ENCODE assay signal across 10 cellular contexts in the genomic region with DNA sequence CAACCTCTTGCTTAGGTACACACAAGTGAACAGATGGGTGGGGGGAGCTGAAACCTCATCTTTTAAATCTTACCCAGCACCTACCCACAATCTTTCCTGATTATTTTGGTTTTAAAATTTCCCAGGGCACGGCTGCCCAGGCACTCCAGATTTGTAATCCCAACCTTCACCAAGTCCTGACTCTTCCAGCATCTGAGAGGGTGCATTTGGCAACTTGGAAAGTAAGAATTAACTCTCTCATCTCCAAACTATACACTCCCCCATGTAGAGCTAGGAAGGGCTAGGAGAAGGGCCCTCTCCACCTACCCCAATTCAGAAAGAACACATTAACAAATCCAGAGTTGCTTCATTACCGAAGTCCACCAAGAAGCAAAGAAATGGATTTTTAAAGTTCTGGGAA. TPM values are rescaled to one million over a fixed set of nuclear protein-coding genes. Genes with fewer than 3 reads are reported as not detected.
DNase-seq lines count a peak whose midpoint lies in the region; ATAC-seq, FAIRE-seq and TF ChIP-seq lines count a peak whose summit lies in the region.
"Had no signal": no experiment of that assay in that cellular context is flagged by ENCODE, and none has a peak within 500 bp of the region (broad histone marks: within the 10 kb centered on the region; RNA-seq: fewer than 3 reads in every experiment).

No MANE protein-coding gene starts in this region.

- no peak for TF ChIP-seq RAD21 in A549 (conservative IDR thresholded peaks at IDR 0.05 in 1 of 2, IDR thresholded peaks at IDR 0.05 in 1 of 2)

- no peak overlapping the region for H3K4me3 ChIP-seq in A549
- H3K4me3 ChIP-seq in SJSA1, result peak overlapping the region; percentile 56
- H3K4me3 ChIP-seq in fibroblast of mammary gland (ENCODE audit: control insufficient read depth, low read depth, low read length), result peak overlapping the region; percentile 76
- H3K4me3 ChIP-seq: BLaER1 treated with 17β-estradiol and CSF1 and Interleukin-3, amounts not matched to agents 10 nM and 100 nM had no signal

- TF ChIP-seq CTCF in A549 (IDR thresholded peaks at IDR 0.05), result no peak
- TF ChIP-seq CTCF in fibroblast of mammary gland (conservative IDR thresholded peaks at IDR 0.05; ENCODE audit: control insufficient read depth, insufficient read depth, low read depth, low read length), result no peak
- TF ChIP-seq CTCF in neural crest cell (conservative IDR thresholded peaks at IDR 0.05), result no peak

- DNase-seq in A549 (ENCODE audit: low read depth in 1 of 2, low spot score in 1 of 2) (no peak), SJSA1 (ENCODE audit: low read depth in 1 of 2, low spot score in 2 of 2) (no peak), fibroblast of mammary gland (ENCODE audit: low read depth) (no peak), neural crest cell (ENCODE audit: low read depth, low spot score) (no peak), NCI-H774 (lab: John Stamatoyannopoulos, UW) (no peak), HT-29 (ENCODE audit: low spot score) (no peak), foreskin melanocyte (no peak)
- DNase-seq: activated T-cell treated with anti-CD3 and anti-CD28 coated beads, Interleukin-2, amount 50 U/mL, for 72 hours had no signal

- H3K9me3 ChIP-seq in A549 (peaks cover 10% of the 10 kb centered on the region; the same call in 1 of the 3 replicates), SJSA1 (replicated peaks) (0 out of 2 replicates have a peak, but pooled peaks cover 2% of the 10 kb centered on the region)

- TF ChIP-seq EP300 in A549 (IDR thresholded peaks at IDR 0.05), result no peak

- peak overlapping the region; percentile 83 to 91 for H3K27ac ChIP-seq in A549
- H3K27ac ChIP-seq in SJSA1, result peak overlapping the region; percentile 68
- H3K27ac ChIP-seq: BLaER1 treated with 17β-estradiol and CSF1 and Interleukin-3, amounts not matched to agents 10 nM and 100 nM had no signal

- POLR2A ChIA-PET in A549 (lab: Yijun Ruan, JAX), result interaction anchor here (2.6 kb wide), 1 partner anchor 42 kb away, joined by 14 read pairs; the partner anchor contains the start of gene PRICKLE2

- no peaks in the 10 kb centered on the region for H3K27me3 ChIP-seq in SJSA1 (replicated peaks)
- H3K27me3 ChIP-seq: BLaER1 treated with 17β-estradiol and CSF1 and Interleukin-3, amounts not matched to agents 10 nM and 100 nM had no signal

- peaks cover 57% of the 10 kb centered on the region for H3K4me1 Mint-ChIP-seq in neural crest cell

- H3K27ac Mint-ChIP-seq in neural crest cell (ENCODE audit: unreplicated experiment), result no peak overlapping the region
- H3K27ac Mint-ChIP-seq: activated T-cell treated with anti-CD3 and anti-CD28 coated beads, Interleukin-2, amount 50 U/mL, for 72 hours had no signal

- H3K4me2 ChIP-seq in A549, result peak overlapping the region; percentile 71

- H3K27me3 Mint-ChIP-seq in neural crest cell (ENCODE audit: low read depth), result peaks cover 2% of the 10 kb centered on the region

- H3K36me3 Mint-ChIP-seq in neural crest cell (ENCODE audit: low read depth), result peaks cover 8% of the 10 kb centered on the region

- peaks cover 41% of the 10 kb centered on the region for H3K4me1 ChIP-seq in A549
- peaks cover 42% of the 10 kb centered on the region for H3K4me1 ChIP-seq in SJSA1 (replicated peaks)

- peaks cover 12% of the 10 kb centered on the region for H3K9me3 Mint-ChIP-seq in neural crest cell

- TF ChIP-seq POLR2A in A549 (IDR thresholded peaks at IDR 0.05; ENCODE audit: low read length), result no peak

- CTCF ChIA-PET in A549 (lab: Yijun Ruan, JAX), result interaction anchor here (1.1 to 1.5 kb wide), 6 partner anchors 12 to 218 kb away, joined by 3 to 4 read pairs (median 3); partner anchors contain the start of gene PRICKLE2

- H3K36me3 ChIP-seq in SJSA1, result no peaks in the 10 kb centered on the region
- H3K36me3 ChIP-seq: BLaER1 treated with 17β-estradiol and CSF1 and Interleukin-3, amounts not matched to agents 10 nM and 100 nM had no signal

- WGBS in A549 (ENCODE audit: missing lambda C conversion rate), result 50% methylated on average over 2 of the region's 2 CpGs

- FAIRE-seq in A549 (lab: Jason Lieb, UNC), result no peak

- peak in 1 of 2 experiments; percentile 18; a peak in 1 of 6 replicates for ATAC-seq in A549
- ATAC-seq in GM18498 (IDR thresholded peaks at IDR 0.05; ENCODE audit: unreplicated experiment), result no peak
- ATAC-seq: activated T-cell treated with anti-CD3 and anti-CD28 coated beads, Interleukin-2, amount 50 U/mL, for 72 hours had no signal

- H3K4me3 Mint-ChIP-seq in neural crest cell, result peak overlapping the region; percentile 70
- H3K4me3 Mint-ChIP-seq: activated T-cell treated with anti-CD3 and anti-CD28 coated beads, Interleukin-2, amount 50 U/mL, for 72 hours had no signal

TF ChIP-seq in A549, 52 proteins besides CTCF, POLR2A, EP300 and RAD21:
- TF ChIP-seq HDAC2 (IDR thresholded peaks at IDR 0.05), result no peak
- no peak for TF ChIP-seq E2F6 (IDR thresholded peaks at IDR 0.05; ENCODE audit: borderline replicate concordance, low read depth)
- TF ChIP-seq ELK1 (IDR thresholded peaks at IDR 0.05; ENCODE audit: low read depth, low read length), result no peak
TF ChIP-seq in A549: peak in this region for 0.

RNA-seq across cellular contexts. Expression of gene PRICKLE2, which starts 41.7 kb away (rescaled TPM):
- polyA plus RNA-seq in A549 (2011; rRNA removed), result 6.3 and 8.0 TPM in 2 replicates
- polyA plus RNA-seq in A549 (2012; cell fraction: cytosol; rRNA removed), result 1.0 and 1.2 TPM in 2 replicates
- polyA plus RNA-seq in A549 (2012; cell fraction: nucleus; rRNA removed), result 4.5 and 4.8 TPM in 2 replicates
- 4.9 to 6.2 TPM (median 5.3 TPM) in 3 replicates for polyA plus RNA-seq in A549 (2017; fragmentation: RNase III; extraction: RNeasy Plus Mini Kit Qiagen cat#74134 plus additional on column Dnase treatment)
- 35.2 and 39.1 TPM in 2 replicates for polyA minus RNA-seq in A549 (2011; rRNA and poly(A)+ RNA removed)
- total RNA-seq in SJSA1 (2014; rRNA removed; shearing (Covaris generic)), result 9.7 and 18.3 TPM in 2 replicates
- 11.8 and 12.9 TPM in 2 replicates for total RNA-seq in neural crest cell
- under 0.01 and 0.34 TPM in 2 replicates for total RNA-seq in HT-29 (2014; rRNA removed; shearing (Covaris generic))
